8 cellular contexts compared by ENCODE assay signal in the genomic region with DNA sequence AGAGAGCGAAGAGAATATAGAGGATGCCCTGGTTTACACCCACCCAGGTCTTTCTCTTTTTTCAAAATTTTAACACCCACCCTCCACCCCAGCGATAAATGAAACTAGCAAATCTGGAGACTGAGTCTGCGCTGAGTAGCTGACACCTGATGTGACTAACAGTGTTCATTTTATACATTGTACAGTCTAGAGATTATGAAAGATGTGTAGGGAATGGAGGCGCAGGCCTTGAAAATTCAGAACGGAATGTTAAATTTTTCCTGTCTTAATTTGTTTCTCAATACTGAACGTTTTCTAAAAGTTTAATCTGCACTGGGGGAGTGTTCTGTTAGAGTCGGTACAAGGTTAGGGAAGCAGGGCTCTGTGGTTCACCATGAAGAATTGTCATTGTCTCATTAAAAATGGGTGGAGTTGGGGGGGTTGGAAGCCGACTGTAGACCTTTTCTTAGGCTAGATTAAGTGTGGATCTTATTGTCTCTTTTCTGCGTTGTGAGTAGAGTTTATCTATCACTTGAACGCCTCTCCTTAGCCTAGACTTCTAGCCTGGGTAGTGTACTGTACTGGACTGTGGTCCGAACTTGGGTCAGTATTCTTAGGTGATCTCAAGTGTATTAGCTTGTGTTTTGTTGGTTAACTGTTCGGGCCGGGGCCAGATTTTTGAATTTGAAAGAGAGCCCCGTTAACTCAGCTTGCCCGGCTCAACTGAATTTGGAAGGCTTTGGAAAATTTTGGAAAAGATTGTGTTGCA. TPM values are rescaled to one million over a fixed set of nuclear protein-coding genes. Genes with fewer than 3 reads are reported as not detected.
DNase-seq lines count a peak whose midpoint lies in the region; TF ChIP-seq lines count a peak whose summit lies in the region.

No MANE protein-coding gene starts in this region.

- H3K36me3 ChIP-seq in SJSA1, result peaks cover 23% of the 10 kb centered on the region

- H3K9me3 ChIP-seq in SJSA1 (replicated peaks), result no peaks in the 10 kb centered on the region

- peaks cover 13% of the 10 kb centered on the region for H3K4me1 ChIP-seq in SJSA1 (replicated peaks)

- H3K4me3 ChIP-seq in SJSA1, result peak overlapping the region; percentile 70
- peak overlapping the region; percentile 90 to 99 for H3K4me3 ChIP-seq in foreskin fibroblast (ENCODE audit: low read depth in 1 of 2, low read length in 2 of 2)
- H3K4me3 ChIP-seq in skeletal muscle cell (ENCODE audit: low read depth, low read length), result peak overlapping the region; percentile 78

- no peak for TF ChIP-seq CTCF in foreskin fibroblast (IDR thresholded peaks at IDR 0.05; ENCODE audit: low read depth, low read length)

- peak overlapping the region; percentile 66; the same call in 1 of the 2 replicates for H3K27ac ChIP-seq in SJSA1

- DNase-seq in NCI-H2081 (lab: John Stamatoyannopoulos, UW) (peak; percentile 6 to 21), NCI-H2081 treated with DMSO at 0.1 percent for 48 hours (lab: John Stamatoyannopoulos, UW) (no peak), SJSA1 (ENCODE audit: low read depth in 1 of 2, low spot score in 2 of 2) (peak in 1 of 2 experiments; percentile 48), foreskin fibroblast (no peak), skeletal muscle cell (ENCODE audit: low read depth) (no peak), cerebellar nuclear complex (lab: John Stamatoyannopoulos, UW) (no peak), HuH-7.5 (ENCODE audit: low spot score) (no peak)
- DNase-seq in effector CD4-positive, alpha-beta T cell, result no peak

- H3K27me3 ChIP-seq in SJSA1 (replicated peaks), result no peaks in the 10 kb centered on the region

RNA-seq across cellular contexts. Expression of a gene that starts 1.9 kb away (rescaled TPM):
- 63.9 and 83.1 TPM in 2 replicates for total RNA-seq in SJSA1 (2014; rRNA removed; shearing (Covaris generic))

Comparison
In these comparisons a context has a peak if more than half of its experiments do, and no peak if none do; other contexts are left out.
1. DNase-seq: peak in NCI-H2081 (2 of 2); none in NCI-H2081 treated with DMSO at 0.1 percent for 48 hours (single experiment), foreskin fibroblast (0 of 2), skeletal muscle cell (single experiment), cerebellar nuclear complex (0 of 2), effector CD4-positive, alpha-beta T cell (single experiment) and HuH-7.5 (single experiment).
2. Peak in every context shown above with its lines, with median percentiles within 50 percentile points of each other: H3K4me3 ChIP-seq.